In the genomic region with DNA sequence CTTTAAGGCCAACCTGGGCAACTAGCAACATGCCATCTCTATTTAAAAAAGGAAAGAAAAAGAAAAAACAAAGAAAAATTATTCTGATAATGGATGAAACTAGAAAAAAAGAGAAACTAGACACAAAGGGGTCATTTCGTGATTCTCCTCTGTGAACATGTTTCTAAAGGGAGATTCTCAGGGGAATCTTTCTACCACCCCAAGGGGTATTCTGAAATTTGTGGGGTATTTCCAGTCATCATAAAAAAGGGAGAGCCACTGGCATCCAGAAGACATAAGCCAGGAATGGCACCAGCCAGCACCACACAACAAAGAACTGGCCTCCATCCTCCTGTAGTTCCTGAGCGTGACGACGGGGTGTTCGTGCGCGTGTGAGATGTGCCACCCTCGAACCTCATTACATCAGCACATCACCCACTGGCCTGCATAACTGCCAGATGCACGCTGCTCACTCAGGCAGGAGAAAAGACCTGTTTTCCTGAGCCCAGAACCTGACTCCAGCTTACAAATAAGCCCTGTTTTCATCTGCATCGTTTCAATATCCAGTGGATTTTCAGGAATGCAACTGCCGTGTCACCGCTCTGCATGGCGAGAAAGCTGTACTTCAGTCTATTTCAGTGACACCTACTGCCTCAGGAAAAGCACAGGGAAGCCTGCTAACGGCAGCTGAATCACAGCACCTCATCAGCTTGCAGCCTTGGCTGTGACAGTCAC, we compare ENCODE assay signal across 23 cellular contexts. TPM values are rescaled to one million over a fixed set of nuclear protein-coding genes. Genes with fewer than 3 reads are reported as not detected.
DNase-seq lines count a peak whose midpoint lies in the region; ATAC-seq and TF ChIP-seq lines count a peak whose summit lies in the region.
"Had no signal": no experiment of that assay in that cellular context is flagged by ENCODE, and none has a peak within 500 bp of the region (broad histone marks: within the 10 kb centered on the region; RNA-seq: fewer than 3 reads in every experiment).

No MANE protein-coding gene starts in this region.

- H3K27me3 Mint-ChIP-seq in brain: no peaks in the 10 kb centered on the region
- H3K27me3 Mint-ChIP-seq: activated CD4-positive, alpha-beta memory T cell treated with anti-CD3 and anti-CD28 coated beads, Interleukin-2, amount 10 ng/mL, durations not matched to agents 7 days and 5 days; stimulated activated naive CD8-positive, alpha-beta T cell treated with anti-CD3 and anti-CD28 coated beads, Interleukin-15, Interleukin-2, amounts not matched to agents 100 ng/mL and 50 ng/mL, for 24 hours; T-helper 17 cell had no signal

- H4K20me1 ChIP-seq in DOHH2 (ENCODE audit: control insufficient read depth, insufficient read depth, low read depth, low read length): no peaks in the 10 kb centered on the region

- H3K4me1 Mint-ChIP-seq in brain: peaks cover 38% of the 10 kb centered on the region

- peak overlapping the region; percentile 67 for H3K4me3 ChIP-seq in DOHH2 (ENCODE audit: low read length)
- H3K4me3 ChIP-seq: coronary artery had no signal

- peaks cover 25% of the 10 kb centered on the region for H3K79me2 ChIP-seq in DOHH2 (ENCODE audit: control insufficient read depth, low read length)

- H3F3A ChIP-seq in DOHH2 (ENCODE audit: control insufficient read depth, insufficient read depth): peaks cover 14% of the 10 kb centered on the region

- no peaks in the 10 kb centered on the region for H3K9me3 ChIP-seq in DOHH2 (ENCODE audit: control insufficient read depth, insufficient read depth, low read length)
- H3K9me3 ChIP-seq: neutrophil had no signal

- peak; percentile 47 for DNase-seq in occipital lobe (lab: John Stamatoyannopoulos, UW)
- DNase-seq in substantia nigra (lab: John Stamatoyannopoulos, UW): no peak
- no peak for DNase-seq in T-helper 1 cell
- DNase-seq in amniotic stem cell (lab: John Stamatoyannopoulos, UW): no peak
- DNase-seq: activated CD4-positive, alpha-beta memory T cell treated with anti-CD3 and anti-CD28 coated beads, Interleukin-2, amount 10 ng/mL, durations not matched to agents 7 days and 5 days; activated naive CD4-positive, alpha-beta T cell treated with anti-CD3 and anti-CD28 coated beads, Interleukin-2, amount 50 U/mL, for 16 hours; activated T-cell treated with anti-CD3 and anti-CD28 coated beads, Interleukin-2, amount 50 U/mL, for 1 hour; foreskin keratinocyte; midbrain; NCI-H187; NCI-H524; SHP77 treated with DMSO at 0.1 percent for 48 hours; T-helper 17 cell had no signal

- H3K36me3 ChIP-seq in DOHH2 (ENCODE audit: control insufficient read depth, low read length): peaks cover 38% of the 10 kb centered on the region
- H3K36me3 ChIP-seq: neutrophil had no signal

- no peaks in the 10 kb centered on the region for H3K27me3 ChIP-seq in DOHH2 (ENCODE audit: control insufficient read depth, low read length)
- H3K27me3 ChIP-seq: foreskin keratinocyte, neutrophil had no signal

- H3K36me3 Mint-ChIP-seq in brain: peaks cover 60% of the 10 kb centered on the region

- no peaks in the 10 kb centered on the region for H3K9me3 Mint-ChIP-seq in brain
- H3K9me3 Mint-ChIP-seq: activated CD4-positive, alpha-beta memory T cell treated with anti-CD3 and anti-CD28 coated beads, Interleukin-2, amount 10 ng/mL, durations not matched to agents 7 days and 5 days; stimulated activated naive CD8-positive, alpha-beta T cell treated with anti-CD3 and anti-CD28 coated beads, Interleukin-15, Interleukin-2, amounts not matched to agents 100 ng/mL and 50 ng/mL, for 24 hours had no signal

- TF ChIP-seq CTCF in DOHH2 (IDR thresholded peaks at IDR 0.05; ENCODE audit: low read depth, low read length, poor library complexity, severe bottlenecking) (no peak), brain (conservative IDR thresholded peaks at IDR 0.05) (no peak)

- H3K27ac Mint-ChIP-seq in brain: peak overlapping the region; percentile 74 to 96 (median 87)
- H3K27ac Mint-ChIP-seq: activated CD4-positive, alpha-beta memory T cell treated with anti-CD3 and anti-CD28 coated beads, Interleukin-2, amount 10 ng/mL, durations not matched to agents 7 days and 5 days; stimulated activated naive CD8-positive, alpha-beta T cell treated with anti-CD3 and anti-CD28 coated beads, Interleukin-15, Interleukin-2, amounts not matched to agents 100 ng/mL and 50 ng/mL, for 24 hours; T-helper 17 cell had no signal

- ATAC-seq in HG03571 (IDR thresholded peaks at IDR 0.05; ENCODE audit: unreplicated experiment) (peak; percentile 29), HG02798 (IDR thresholded peaks at IDR 0.05; ENCODE audit: poor library complexity, unreplicated experiment) (no peak)
- ATAC-seq: foreskin keratinocyte, left lobe of liver, sciatic nerve, T-helper 17 cell had no signal

- H3K4me3 Mint-ChIP-seq in brain: peak overlapping the region; percentile 22 to 63 (median 53)
- H3K4me3 Mint-ChIP-seq: activated CD4-positive, alpha-beta memory T cell treated with anti-CD3 and anti-CD28 coated beads, Interleukin-2, amount 10 ng/mL, durations not matched to agents 7 days and 5 days; stimulated activated naive CD8-positive, alpha-beta T cell treated with anti-CD3 and anti-CD28 coated beads, Interleukin-15, Interleukin-2, amounts not matched to agents 100 ng/mL and 50 ng/mL, for 24 hours; T-helper 17 cell had no signal

- peaks cover 62% of the 10 kb centered on the region for H3K4me1 ChIP-seq in DOHH2 (ENCODE audit: control insufficient read depth, low read length)
- H3K4me1 ChIP-seq: foreskin keratinocyte had no signal

- peak overlapping the region; percentile 79 for H3K4me2 ChIP-seq in DOHH2 (ENCODE audit: low read length)

- H3K27ac ChIP-seq in DOHH2 (ENCODE audit: low read depth, low read length) (peak overlapping the region; percentile 78), substantia nigra (ENCODE audit: low read depth, low read length, poor library complexity, severe bottlenecking) (no peak overlapping the region)
- H3K27ac ChIP-seq: coronary artery, foreskin keratinocyte, neutrophil, VCaP had no signal

- no peaks in the 10 kb centered on the region for H3K9me2 ChIP-seq in DOHH2 (replicated peaks; ENCODE audit: control insufficient read depth, low read length)

RNA-seq across cellular contexts. Expression of a gene that starts 23.9 kb away (rescaled TPM):
- polyA plus RNA-seq in brain (ENCODE audit: insufficient read depth, low read depth, low replicate concordance): 10.4 TPM
- 27.3 TPM for total RNA-seq in occipital lobe

RNA-seq across cellular contexts. Expression of a gene that starts 56.7 kb away (rescaled TPM):
- polyA plus RNA-seq in brain (ENCODE audit: insufficient read depth, low read depth, low replicate concordance): 509 TPM
- total RNA-seq in occipital lobe: 323 TPM
